ENCODE assay signal across 8 cellular contexts in genomic region chr7:8829100-8829499, GRCh38.
"Had no signal": no experiment of that assay in that cellular context is flagged by ENCODE, and none has a peak within 500 bp of the region (broad histone marks: within the 10 kb centered on the region; RNA-seq: fewer than 3 reads in every experiment).

No MANE protein-coding gene starts in this region.

- DNase-seq: GDM1, GF-D8 had no signal

- ATAC-seq: GM12878 had no signal

- FAIRE-seq: G401.6, GM12878, GM12891, GM12892, GM18507, GM19239 had no signal

- H3K4me3 ChIP-seq: GM12878 had no signal
